In genomic region chr1:99751877-99752504, GRCh38 we compare ENCODE assay signal across 1 cellular context.
TF ChIP-seq lines count a peak whose summit lies in the region.

No MANE protein-coding gene starts in this region.

TF ChIP-seq in HepG2, 621 proteins besides CTCF, POLR2A, EP300 and RAD21 (continued from another document):
- TF ChIP-seq ZNF18 (CRISPR knock-in tag; IDR thresholded peaks at IDR 0.05; ENCODE audit: insufficient replicate concordance) (no peak), TCF12 (IDR thresholded peaks at IDR 0.05) (no peak), TCF12 (CRISPR knock-in tag; IDR thresholded peaks at IDR 0.05) (no peak), ZNF337 (CRISPR knock-in tag; IDR thresholded peaks at IDR 0.05; ENCODE audit: borderline replicate concordance, low read depth) (no peak), ZBTB37 (CRISPR knock-in tag; IDR thresholded peaks at IDR 0.05) (no peak), TAF15 (IDR thresholded peaks at IDR 0.05; ENCODE audit: low read depth, low read length, poor library complexity, severe bottlenecking) (no peak), DPF2 (CRISPR knock-in tag; IDR thresholded peaks at IDR 0.05; ENCODE audit: borderline replicate concordance, low read depth) (no peak), GABPA (IDR thresholded peaks at IDR 0.05; ENCODE audit: low read depth, low read length) (no peak), GABPA (CRISPR knock-in tag; IDR thresholded peaks at IDR 0.05; ENCODE audit: low read depth) (no peak), AHR (CRISPR knock-in tag; IDR thresholded peaks at IDR 0.05) (no peak), ASH2L (IDR thresholded peaks at IDR 0.05; ENCODE audit: insufficient read length, low read depth, low read length) (no peak), ZNF646 (CRISPR knock-in tag; IDR thresholded peaks at IDR 0.05) (no peak), AKNA (CRISPR knock-in tag; IDR thresholded peaks at IDR 0.05; ENCODE audit: borderline replicate concordance) (no peak), ZNF720 (CRISPR knock-in tag; IDR thresholded peaks at IDR 0.05) (no peak), SKI (IDR thresholded peaks at IDR 0.05; ENCODE audit: partially characterized antibody) (no peak), SNAPC4 (CRISPR knock-in tag; IDR thresholded peaks at IDR 0.05) (no peak)
- TF ChIP-seq, protein P1, sequence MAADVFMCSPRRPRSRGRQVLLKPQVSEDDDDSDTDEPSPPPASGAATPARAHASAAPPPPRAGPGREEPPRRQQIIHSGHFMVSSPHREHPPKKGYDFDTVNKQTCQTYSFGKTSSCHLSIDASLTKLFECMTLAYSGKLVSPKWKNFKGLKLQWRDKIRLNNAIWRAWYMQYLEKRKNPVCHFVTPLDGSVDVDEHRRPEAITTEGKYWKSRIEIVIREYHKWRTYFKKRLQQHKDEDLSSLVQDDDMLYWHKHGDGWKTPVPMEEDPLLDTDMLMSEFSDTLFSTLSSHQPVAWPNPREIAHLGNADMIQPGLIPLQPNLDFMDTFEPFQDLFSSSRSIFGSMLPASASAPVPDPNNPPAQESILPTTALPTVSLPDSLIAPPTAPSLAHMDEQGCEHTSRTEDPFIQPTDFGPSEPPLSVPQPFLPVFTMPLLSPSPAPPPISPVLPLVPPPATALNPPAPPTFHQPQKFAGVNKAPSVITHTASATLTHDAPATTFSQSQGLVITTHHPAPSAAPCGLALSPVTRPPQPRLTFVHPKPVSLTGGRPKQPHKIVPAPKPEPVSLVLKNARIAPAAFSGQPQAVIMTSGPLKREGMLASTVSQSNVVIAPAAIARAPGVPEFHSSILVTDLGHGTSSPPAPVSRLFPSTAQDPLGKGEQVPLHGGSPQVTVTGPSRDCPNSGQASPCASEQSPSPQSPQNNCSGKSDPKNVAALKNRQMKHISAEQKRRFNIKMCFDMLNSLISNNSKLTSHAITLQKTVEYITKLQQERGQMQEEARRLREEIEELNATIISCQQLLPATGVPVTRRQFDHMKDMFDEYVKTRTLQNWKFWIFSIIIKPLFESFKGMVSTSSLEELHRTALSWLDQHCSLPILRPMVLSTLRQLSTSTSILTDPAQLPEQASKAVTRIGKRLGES (CRISPR knock-in tag; IDR thresholded peaks at IDR 0.05; ENCODE audit: borderline replicate concordance) = no peak
- TF ChIP-seq, protein P2, sequence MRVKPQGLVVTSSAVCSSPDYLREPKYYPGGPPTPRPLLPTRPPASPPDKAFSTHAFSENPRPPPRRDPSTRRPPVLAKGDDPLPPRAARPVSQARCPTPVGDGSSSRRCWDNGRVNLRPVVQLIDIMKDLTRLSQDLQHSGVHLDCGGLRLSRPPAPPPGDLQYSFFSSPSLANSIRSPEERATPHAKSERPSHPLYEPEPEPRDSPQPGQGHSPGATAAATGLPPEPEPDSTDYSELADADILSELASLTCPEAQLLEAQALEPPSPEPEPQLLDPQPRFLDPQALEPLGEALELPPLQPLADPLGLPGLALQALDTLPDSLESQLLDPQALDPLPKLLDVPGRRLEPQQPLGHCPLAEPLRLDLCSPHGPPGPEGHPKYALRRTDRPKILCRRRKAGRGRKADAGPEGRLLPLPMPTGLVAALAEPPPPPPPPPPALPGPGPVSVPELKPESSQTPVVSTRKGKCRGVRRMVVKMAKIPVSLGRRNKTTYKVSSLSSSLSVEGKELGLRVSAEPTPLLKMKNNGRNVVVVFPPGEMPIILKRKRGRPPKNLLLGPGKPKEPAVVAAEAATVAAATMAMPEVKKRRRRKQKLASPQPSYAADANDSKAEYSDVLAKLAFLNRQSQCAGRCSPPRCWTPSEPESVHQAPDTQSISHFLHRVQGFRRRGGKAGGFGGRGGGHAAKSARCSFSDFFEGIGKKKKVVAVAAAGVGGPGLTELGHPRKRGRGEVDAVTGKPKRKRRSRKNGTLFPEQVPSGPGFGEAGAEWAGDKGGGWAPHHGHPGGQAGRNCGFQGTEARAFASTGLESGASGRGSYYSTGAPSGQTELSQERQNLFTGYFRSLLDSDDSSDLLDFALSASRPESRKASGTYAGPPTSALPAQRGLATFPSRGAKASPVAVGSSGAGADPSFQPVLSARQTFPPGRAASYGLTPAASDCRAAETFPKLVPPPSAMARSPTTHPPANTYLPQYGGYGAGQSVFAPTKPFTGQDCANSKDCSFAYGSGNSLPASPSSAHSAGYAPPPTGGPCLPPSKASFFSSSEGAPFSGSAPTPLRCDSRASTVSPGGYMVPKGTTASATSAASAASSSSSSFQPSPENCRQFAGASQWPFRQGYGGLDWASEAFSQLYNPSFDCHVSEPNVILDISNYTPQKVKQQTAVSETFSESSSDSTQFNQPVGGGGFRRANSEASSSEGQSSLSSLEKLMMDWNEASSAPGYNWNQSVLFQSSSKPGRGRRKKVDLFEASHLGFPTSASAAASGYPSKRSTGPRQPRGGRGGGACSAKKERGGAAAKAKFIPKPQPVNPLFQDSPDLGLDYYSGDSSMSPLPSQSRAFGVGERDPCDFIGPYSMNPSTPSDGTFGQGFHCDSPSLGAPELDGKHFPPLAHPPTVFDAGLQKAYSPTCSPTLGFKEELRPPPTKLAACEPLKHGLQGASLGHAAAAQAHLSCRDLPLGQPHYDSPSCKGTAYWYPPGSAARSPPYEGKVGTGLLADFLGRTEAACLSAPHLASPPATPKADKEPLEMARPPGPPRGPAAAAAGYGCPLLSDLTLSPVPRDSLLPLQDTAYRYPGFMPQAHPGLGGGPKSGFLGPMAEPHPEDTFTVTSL (CRISPR knock-in tag; IDR thresholded peaks at IDR 0.05; ENCODE audit: borderline replicate concordance) = no peak
